Comparison of ENCODE assay signal across 9 cellular contexts in genomic region chr4:7630559-7631287, GRCh38.
DNase-seq lines count a peak whose midpoint lies in the region; ATAC-seq and TF ChIP-seq lines count a peak whose summit lies in the region.
"Had no signal": no experiment of that assay in that cellular context is flagged by ENCODE, and none has a peak within 500 bp of the region (broad histone marks: within the 10 kb centered on the region; RNA-seq: fewer than 3 reads in every experiment).

No MANE protein-coding gene starts in this region.

- no peak for ATAC-seq in HG02588 (IDR thresholded peaks at IDR 0.05; ENCODE audit: unreplicated experiment)

- H3K4me3 ChIP-seq in brain microvascular endothelial cell (ENCODE audit: low read depth, low read length) (no peak overlapping the region), vagina (no peak overlapping the region)

- in situ Hi-C loops in brain microvascular endothelial cell (cut with HindIII; ENCODE audit: low pct_ligation_motif_present, low sequenced_read_pairs), result no loop called here

- no peaks in the 10 kb centered on the region for H3K9me3 ChIP-seq in vagina

- no peaks in the 10 kb centered on the region for H3K36me3 ChIP-seq in brain microvascular endothelial cell (replicated peaks)
- H3K36me3 ChIP-seq in vagina, result no peaks in the 10 kb centered on the region

- DNase-seq in NCI-H1092 treated with DMSO at 0.1 percent for 48 hours (lab: John Stamatoyannopoulos, UW), result peak; percentile 44
- DNase-seq in NCI-H1092 (lab: John Stamatoyannopoulos, UW), result no peak
- peak; percentile 91 for DNase-seq in brain microvascular endothelial cell
- peak; percentile 81 for DNase-seq in kidney glomerular epithelial cell (lab: John Stamatoyannopoulos, UW)
- no peak for DNase-seq in vagina (ENCODE audit: extremely low spot score in 2 of 2)
- DNase-seq in NCI-H1930 (lab: John Stamatoyannopoulos, UW), result no peak
- DNase-seq in NCI-H187 (lab: John Stamatoyannopoulos, UW), result no peak
- DNase-seq: AML-193 had no signal

- no peak for TF ChIP-seq CTCF in brain microvascular endothelial cell (IDR thresholded peaks at IDR 0.05; ENCODE audit: low read depth, low read length, missing control alignments)
- no peak for TF ChIP-seq CTCF in vagina (IDR thresholded peaks at IDR 0.05)

- no peaks in the 10 kb centered on the region for H3K27me3 ChIP-seq in brain microvascular endothelial cell (replicated peaks)
- H3K27me3 ChIP-seq in vagina, result no peaks in the 10 kb centered on the region

- TF ChIP-seq POLR2A in vagina (IDR thresholded peaks at IDR 0.05), result no peak

- H3K4me1 ChIP-seq in vagina, result peaks cover 14% of the 10 kb centered on the region

- intact Hi-C loops in vagina (cut with DNase I), result no loop called here

- H3K27ac ChIP-seq in brain microvascular endothelial cell (peak overlapping the region; percentile 45), vagina (peak overlapping the region; percentile 15)

Comparison
In these comparisons a context has a peak if more than half of its experiments do, and no peak if none do; other contexts are left out.
1. DNase-seq: peak in NCI-H1092 treated with DMSO at 0.1 percent for 48 hours (single experiment), brain microvascular endothelial cell (single experiment) and kidney glomerular epithelial cell (single experiment); none in NCI-H1092 (single experiment), vagina (0 of 2), NCI-H1930 (0 of 2) and NCI-H187 (0 of 2).